Comparison of ENCODE assay signal across 8 cellular contexts in the genomic region with DNA sequence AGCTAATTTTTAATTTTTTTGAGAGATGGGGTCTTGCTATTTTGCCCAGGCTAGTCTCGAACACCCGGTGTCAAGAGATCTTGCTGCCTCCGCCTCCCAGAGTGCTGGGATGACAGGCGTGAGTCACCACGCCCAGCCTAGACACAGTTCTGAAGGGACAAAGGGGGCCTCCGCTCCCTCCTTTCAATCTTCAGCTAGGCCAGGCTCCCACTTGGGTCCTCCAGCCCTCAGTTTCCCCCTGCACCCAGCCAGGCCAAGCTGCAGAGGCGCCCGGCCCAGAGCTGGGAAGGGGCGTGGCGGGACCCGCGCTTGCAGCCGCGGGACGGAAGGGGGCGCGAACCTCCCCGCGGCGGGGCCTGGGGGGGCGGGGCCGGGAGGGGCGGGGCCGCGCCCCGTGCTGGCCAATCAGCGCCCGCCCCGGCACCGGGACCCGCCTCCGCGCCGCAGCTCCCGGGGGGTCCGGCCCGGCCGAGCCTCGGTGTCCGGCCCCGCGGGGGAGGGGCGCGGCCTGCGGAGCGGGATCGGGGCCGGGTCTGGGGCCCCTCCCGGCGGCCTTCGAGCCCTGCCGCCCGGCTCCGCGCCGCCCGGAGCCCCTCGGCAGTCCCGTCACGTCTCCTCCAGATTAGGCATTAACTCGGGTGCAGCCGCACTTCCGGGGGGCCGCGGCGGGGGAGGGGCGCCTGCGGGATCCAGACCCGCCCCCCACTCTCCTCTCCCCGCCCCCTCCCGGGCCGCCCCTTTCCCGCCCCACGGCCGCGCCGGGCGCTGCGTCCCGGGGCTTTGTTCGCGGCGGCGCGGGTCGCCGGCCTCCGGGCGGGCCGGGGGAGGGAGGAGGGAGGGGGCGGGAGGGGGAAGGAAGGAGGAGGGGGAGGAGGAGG. TPM values are rescaled to one million over a fixed set of nuclear protein-coding genes. Genes with fewer than 3 reads are reported as not detected.
DNase-seq lines count a peak whose midpoint lies in the region; TF ChIP-seq lines count a peak whose summit lies in the region.

No MANE protein-coding gene starts in this region.

- H3K9me2 ChIP-seq in GM23248 (ENCODE audit: insufficient read depth) (no peaks in the 10 kb centered on the region), hepatocyte (replicated peaks; ENCODE audit: insufficient read depth) (no peaks in the 10 kb centered on the region)

- peak overlapping the region; percentile 60 for H3K9ac ChIP-seq in GM23248

- TF ChIP-seq CTCF in ascending aorta (IDR thresholded peaks at IDR 0.05) (peak; percentile 28 to 54 (median 48)), hepatocyte (IDR thresholded peaks at IDR 0.05; ENCODE audit: poor library complexity) (peak; percentile 52)

- DNase-seq in GM23248 (peak; percentile 94), Kasumi-1 (lab: John Stamatoyannopoulos, UW) (peak; percentile 46 to 66), T-helper 2 cell (peak; percentile 67 to 83 (median 70)), ascending aorta (ENCODE audit: low spot score in 2 of 2) (peak in 1 of 2 donors; percentile 87), hepatocyte (ENCODE audit: low spot score) (peak; percentile 97), skeletal muscle cell (ENCODE audit: low read depth) (no peak), GOT3 (lab: John Stamatoyannopoulos, UW) (no peak)

- no peak overlapping the region for H3K27ac ChIP-seq in GM23248
- H3K27ac ChIP-seq in ascending aorta: peak overlapping the region; percentile 87 to 93
- peak overlapping the region; percentile 97 for H3K27ac ChIP-seq in hepatocyte

- no peaks in the 10 kb centered on the region for H3F3A ChIP-seq in GM23248 (ENCODE audit: insufficient read depth)

- intact Hi-C loops in ascending aorta (cut with DNase I): loop anchor here (1.0 kb wide), 5 partner anchors 19 to 114 kb away; a partner anchor contains a TSS

- 0 out of 2 replicates have a peak, but pooled peaks cover 3% of the 10 kb centered on the region for H3K4me1 ChIP-seq in GM23248 (ENCODE audit: insufficient read depth)
- H3K4me1 ChIP-seq in ascending aorta: peaks cover 10% of the 10 kb centered on the region in 2 donors
- peaks cover 27% of the 10 kb centered on the region for H3K4me1 ChIP-seq in hepatocyte (ENCODE audit: insufficient read depth)

- no peaks in the 10 kb centered on the region for H4K20me1 ChIP-seq in GM23248 (ENCODE audit: insufficient read depth)
- no peaks in the 10 kb centered on the region for H4K20me1 ChIP-seq in hepatocyte (ENCODE audit: insufficient read depth, poor library complexity, severe bottlenecking)

- no peaks in the 10 kb centered on the region for H3K36me3 ChIP-seq in GM23248 (ENCODE audit: low read depth)
- H3K36me3 ChIP-seq in ascending aorta: no peaks in the 10 kb centered on the region
- H3K36me3 ChIP-seq in hepatocyte (replicated peaks; ENCODE audit: insufficient read depth, low read depth): no peaks in the 10 kb centered on the region

- H3K4me2 ChIP-seq in GM23248 (ENCODE audit: unreplicated experiment) (no peak overlapping the region), hepatocyte (peak overlapping the region; percentile 97)

- H3K9me3 ChIP-seq in GM23248 (ENCODE audit: low read depth) (no peaks in the 10 kb centered on the region), ascending aorta (no peaks in the 10 kb centered on the region), hepatocyte (ENCODE audit: low read depth) (no peaks in the 10 kb centered on the region)

- 1 to 7% methylated on average over 8 to 60 of the region's 91 CpGs for WGBS in GM23248 (ENCODE audit: low coverage in 1 of 2, low lambda C conversion rate in 2 of 2, missing lambda C conversion rate in 2 of 2), 2 experiments
- 27% methylated on average over 13 of the region's 91 CpGs for WGBS in hepatocyte (ENCODE audit: low lambda C conversion rate, missing lambda C conversion rate)

- H2AFZ ChIP-seq in GM23248 (peak overlapping the region; percentile 35; the same call in 1 of the 2 replicates), hepatocyte (peak overlapping the region; percentile 35)

- H3K27me3 ChIP-seq in GM23248 (replicated peaks; ENCODE audit: insufficient read depth) (no peaks in the 10 kb centered on the region), ascending aorta (no peaks in the 10 kb centered on the region), hepatocyte (no peaks in the 10 kb centered on the region)

- H3K4me3 ChIP-seq in GM08714 (ENCODE audit: low read length): peak overlapping the region; percentile 28; the same call in 1 of the 2 replicates
- peak overlapping the region; percentile 65 for H3K4me3 ChIP-seq in GM23248
- peak overlapping the region; percentile 93 to 95 for H3K4me3 ChIP-seq in ascending aorta
- H3K4me3 ChIP-seq in hepatocyte: peak overlapping the region; percentile 58
- peak overlapping the region; percentile 45 for H3K4me3 ChIP-seq in skeletal muscle cell (ENCODE audit: low read depth, low read length)

- H3K79me2 ChIP-seq in GM23248 (ENCODE audit: insufficient read depth): no peaks in the 10 kb centered on the region
- peaks cover 29% of the 10 kb centered on the region for H3K79me2 ChIP-seq in hepatocyte

- in situ Hi-C loops in GM23248 (cut with MboI): no loop called here

RNA-seq across cellular contexts. Expression of a gene that starts 0.6 kb away (rescaled TPM):
- 43.2 and 55.1 TPM in 2 replicates for total RNA-seq in GM23248 (2014; rRNA removed; shearing (Covaris generic))
- polyA plus RNA-seq in GM23248 (2016; fragmentation: Nextera tagmentation; extraction: Ambion mirVana): 1.4 and 1.8 TPM in 2 replicates
- total RNA-seq in ascending aorta: 109 TPM
- total RNA-seq in hepatocyte: 51.8 and 81.8 TPM in 2 replicates
- 53.3 and 61.2 TPM in 2 replicates for polyA plus RNA-seq in hepatocyte

RNA-seq across cellular contexts. Expression of a gene that starts 6.1 kb away (rescaled TPM):
- total RNA-seq in GM23248 (2014; rRNA removed; shearing (Covaris generic)): 41.2 and 49.1 TPM in 2 replicates
- polyA plus RNA-seq in GM23248 (2016; fragmentation: Nextera tagmentation; extraction: Ambion mirVana) (77.0 and 85.7 TPM in 2 replicates), hepatocyte (88.5 and 89.6 TPM in 2 replicates)
- total RNA-seq in ascending aorta (125 TPM), hepatocyte (62.3 and 86.0 TPM in 2 replicates)

RNA-seq across cellular contexts. Expression of a gene that starts 19.5 kb away (rescaled TPM):
- 3.1 and 7.6 TPM in 2 replicates for total RNA-seq in GM23248 (2014; rRNA removed; shearing (Covaris generic))
- 3.7 and 4.1 TPM in 2 replicates for polyA plus RNA-seq in GM23248 (2016; fragmentation: Nextera tagmentation; extraction: Ambion mirVana)
- 285 TPM for total RNA-seq in ascending aorta
- total RNA-seq in hepatocyte: 21.4 and 28.7 TPM in 2 replicates
- polyA plus RNA-seq in hepatocyte: 74.5 and 107 TPM in 2 replicates

RNA-seq across cellular contexts. Expression of a gene that starts 37.5 kb away (rescaled TPM):
- not detected in 2 replicates for total RNA-seq in GM23248 (2014; rRNA removed; shearing (Covaris generic))
- 0.45 and 0.61 TPM in 2 replicates for polyA plus RNA-seq in GM23248 (2016; fragmentation: Nextera tagmentation; extraction: Ambion mirVana)
- total RNA-seq in ascending aorta: not detected
- total RNA-seq in hepatocyte: not detected in 2 replicates
- polyA plus RNA-seq in hepatocyte: 1.3 and 1.6 TPM in 2 replicates

RNA-seq across cellular contexts. Expression of a gene that starts 53.1 kb away (rescaled TPM):
- total RNA-seq in GM23248 (2014; rRNA removed; shearing (Covaris generic)): 1.4 and 2.1 TPM in 2 replicates
- polyA plus RNA-seq in GM23248 (2016; fragmentation: Nextera tagmentation; extraction: Ambion mirVana): 1.7 and 2.5 TPM in 2 replicates
- not detected for total RNA-seq in ascending aorta
- total RNA-seq in hepatocyte: 0.60 and 0.72 TPM in 2 replicates
- 2.4 and 5.6 TPM in 2 replicates for polyA plus RNA-seq in hepatocyte

Comparison
In these comparisons a context has a peak if more than half of its experiments do, and no peak if none do; other contexts are left out.
1. H3K4me3 ChIP-seq: peak in every context shown above with its lines; median percentile 94 in ascending aorta; 65 in GM23248; 58 in hepatocyte; 45 in skeletal muscle cell; 28 in GM08714.
2. DNase-seq: peak in GM23248 (single experiment), Kasumi-1 (2 of 2), T-helper 2 cell (5 of 5) and hepatocyte (single experiment); none in skeletal muscle cell (single experiment) and GOT3 (single experiment).